ENCODE assay signal across 14 cellular contexts in genomic region chr11:111310088-111310487, GRCh38. TPM values are rescaled to one million over a fixed set of nuclear protein-coding genes. Genes with fewer than 3 reads are reported as not detected.
DNase-seq lines count a peak whose midpoint lies in the region; ATAC-seq, FAIRE-seq and TF ChIP-seq lines count a peak whose summit lies in the region.
"Had no signal": no experiment of that assay in that cellular context is flagged by ENCODE, and none has a peak within 500 bp of the region (broad histone marks: within the 10 kb centered on the region; RNA-seq: fewer than 3 reads in every experiment).

No MANE protein-coding gene starts in this region.

- no peak overlapping the region for H3K4me3 Mint-ChIP-seq in natural killer cell
- H3K4me3 Mint-ChIP-seq: H9 had no signal

- H3K27me3 ChIP-seq in bronchial epithelial cell (ENCODE audit: control insufficient read depth, insufficient read depth, low read length) = no peaks in the 10 kb centered on the region
- no peaks in the 10 kb centered on the region for H3K27me3 ChIP-seq in ovary

- peak; percentile 84 for FAIRE-seq in bronchial epithelial cell (lab: Jason Lieb, UNC)

- H3K4me1 ChIP-seq in ovary (ENCODE audit: insufficient read depth) = no peaks in the 10 kb centered on the region
- H3K4me1 ChIP-seq: SJSA1 had no signal

- no peaks in the 10 kb centered on the region for H3K9me3 Mint-ChIP-seq in natural killer cell
- H3K9me3 Mint-ChIP-seq: H9 had no signal

- peaks cover 32% of the 10 kb centered on the region in 2 donors for H3K27me3 Mint-ChIP-seq in natural killer cell (ENCODE audit: low read depth in 2 of 2)

- ATAC-seq in natural killer cell = no peak

- WGBS in ovary, 3 donors = 73 to 93% (median 77%) methylated on average over 3 of the region's 3 CpGs

- H3K27ac ChIP-seq in 22Rv1 = peak overlapping the region; percentile 86
- H3K27ac ChIP-seq in ovary = no peak overlapping the region
- H3K27ac ChIP-seq: SJSA1, WERI-Rb-1 had no signal

- H3K4me3 ChIP-seq in NB4 (ENCODE audit: low read depth, low read length) (no peak overlapping the region), bronchial epithelial cell (ENCODE audit: low read depth, low read length) (no peak overlapping the region), ovary (no peak overlapping the region)
- H3K4me3 ChIP-seq: SJSA1 had no signal

- intact Hi-C loops in ovary (cut with DNase I) = no loop called here
- intact Hi-C loops in natural killer cell (cut with micrococcal nuclease) = no loop called here

- TF ChIP-seq POLR2A in NB4 (IDR thresholded peaks at IDR 0.05; ENCODE audit: extremely low read depth, insufficient read length) (no peak), ovary (IDR thresholded peaks at IDR 0.05) (no peak)

- H3K4me1 Mint-ChIP-seq in natural killer cell = no peaks in the 10 kb centered on the region

- H3K36me3 Mint-ChIP-seq in natural killer cell = no peaks in the 10 kb centered on the region

- no peaks in the 10 kb centered on the region for H3K9me3 ChIP-seq in ovary
- H3K9me3 ChIP-seq: SJSA1 had no signal

- no peak for TF ChIP-seq EP300 in ovary (IDR thresholded peaks at IDR 0.05)

- H3K36me3 ChIP-seq in bronchial epithelial cell (ENCODE audit: control insufficient read depth, insufficient read depth, low read length) (no peaks in the 10 kb centered on the region), ovary (no peaks in the 10 kb centered on the region)
- H3K36me3 ChIP-seq: SJSA1, WERI-Rb-1 had no signal

- TF ChIP-seq CTCF in 22Rv1 (IDR thresholded peaks at IDR 0.05) (no peak), NB4 (IDR thresholded peaks at IDR 0.05; ENCODE audit: low read depth, low read length) (no peak), bronchial epithelial cell (IDR thresholded peaks at IDR 0.05; ENCODE audit: insufficient read depth, low read length, severe bottlenecking) (no peak), ovary (IDR thresholded peaks at IDR 0.05) (no peak), natural killer cell (IDR thresholded peaks at IDR 0.05) (no peak)

- H3K27ac Mint-ChIP-seq in natural killer cell = no peak overlapping the region
- H3K27ac Mint-ChIP-seq: H9 had no signal

- DNase-seq in NB4 (ENCODE audit: low read depth) = peak; percentile 15
- peak; percentile 44 for DNase-seq in NCI-H2196 treated with DMSO at 0.1 percent for 48 hours (lab: John Stamatoyannopoulos, UW; ENCODE audit: unreplicated experiment)
- peak; percentile 80 for DNase-seq in bronchial epithelial cell (ENCODE audit: low read depth)
- no peak for DNase-seq in ovary
- DNase-seq in natural killer cell = no peak
- no peak for DNase-seq in stimulated activated CD4-positive, alpha-beta T cell treated with anti-CD3 and anti-CD28 coated beads, Interleukin-15, amount 100 ng/mL, for 24 hours
- no peak for DNase-seq in stimulated activated CD4-positive, alpha-beta T cell treated with anti-CD3 and anti-CD28 coated beads, Interleukin-4, amount 100 ng/mL, for 24 hours
- DNase-seq: H9; NCI-H2227 treated with DMSO at 0.1 percent for 48 hours; nucleus accumbens; stimulated activated CD8-positive, alpha-beta memory T cell treated with anti-CD3 and anti-CD28 coated beads, Interleukin-4, amount 100 ng/mL, for 48 hours; WERI-Rb-1 had no signal

RNA-seq across cellular contexts. Expression of gene POU2AF3, which starts 11.7 kb away (rescaled TPM):
- total RNA-seq in bronchial epithelial cell (not detected in 2 replicates), ovary (10 to 100 TPM in 3 of 7 donors, 1 to 10 TPM in 4; 2.1 to 11.8 (median 8.9) TPM), natural killer cell (not detected)
- 1 to 10 TPM; 4.5 to 7.4 TPM for polyA plus RNA-seq in ovary
- total RNA-seq: SJSA1 had no signal

Comparison
In these comparisons a context has a peak if more than half of its experiments do, and no peak if none do; other contexts are left out.
1. DNase-seq: peak in NB4 (single experiment), NCI-H2196 treated with DMSO at 0.1 percent for 48 hours (single experiment) and bronchial epithelial cell (single experiment); none in ovary (0 of 5), natural killer cell (single experiment), stimulated activated CD4-positive, alpha-beta T cell treated with anti-CD3 and anti-CD28 coated beads, Interleukin-15, amount 100 ng/mL, for 24 hours (single experiment) and stimulated activated CD4-positive, alpha-beta T cell treated with anti-CD3 and anti-CD28 coated beads, Interleukin-4, amount 100 ng/mL, for 24 hours (single experiment).